ENCODE assay signal across 13 cellular contexts in genomic region chr13:22235285-22235949, GRCh38.
DNase-seq lines count a peak whose midpoint lies in the region; ATAC-seq and TF ChIP-seq lines count a peak whose summit lies in the region.
"Had no signal": no experiment of that assay in that cellular context is flagged by ENCODE, and none has a peak within 500 bp of the region (broad histone marks: within the 10 kb centered on the region; RNA-seq: fewer than 3 reads in every experiment).

No MANE protein-coding gene starts in this region.

- H3K4me3 ChIP-seq in BLaER1 (no peak overlapping the region), mesodermal cell (ENCODE audit: extremely low read depth, insufficient read depth, low read length, poor library complexity, severe bottlenecking) (no peak overlapping the region), OCI-LY7 (ENCODE audit: low read depth, low read length, poor library complexity, severe bottlenecking) (no peak overlapping the region)
- H3K4me3 ChIP-seq: SK-N-MC had no signal

- H3K4me2 ChIP-seq in BLaER1 (peak overlapping the region; percentile 50), OCI-LY7 (ENCODE audit: low read length) (no peak overlapping the region)

- no peaks in the 10 kb centered on the region for H3K27me3 ChIP-seq in BLaER1

- H4K20me1 ChIP-seq in BLaER1: no peaks in the 10 kb centered on the region
- no peaks in the 10 kb centered on the region for H4K20me1 ChIP-seq in OCI-LY7 (ENCODE audit: insufficient read depth, low read length)

- H2AFZ ChIP-seq in OCI-LY7 (ENCODE audit: low read length): no peak overlapping the region

- no peak for TF ChIP-seq CTCF in OCI-LY7 (conservative IDR thresholded peaks at IDR 0.05; ENCODE audit: low read length)

- POLR2A ChIA-PET in OCI-LY7 (lab: Charles Lee): interaction anchor here (0.7 kb wide), 1 partner anchor 742 kb away, joined by 3 read pairs; no protein-coding TSS in a partner anchor

- no peak for ATAC-seq in HG02763 (IDR thresholded peaks at IDR 0.05; ENCODE audit: unreplicated experiment)

- H3K9ac ChIP-seq in BLaER1: peak overlapping the region; percentile 2; the same call in 1 of the 2 replicates

- no peaks in the 10 kb centered on the region for H3K9me2 ChIP-seq in OCI-LY7 (ENCODE audit: insufficient read depth, low read length)

- intact Hi-C loops in OCI-LY7 (cut with micrococcal nuclease; ENCODE audit: unreplicated experiment): no loop called here

- WGBS in mesodermal cell (ENCODE audit: insufficient coverage in 2 of 2), 2 experiments: 10 to 33% methylated on average over 1 to 2 of the region's 2 CpGs

- no peaks in the 10 kb centered on the region for H3K79me2 ChIP-seq in OCI-LY7 (ENCODE audit: insufficient read depth, low read depth, low read length)

- 0 out of 2 replicates have a peak, but pooled peaks cover 2% of the 10 kb centered on the region for H3K9me3 ChIP-seq in BLaER1
- H3K9me3 ChIP-seq in mesodermal cell (ENCODE audit: control insufficient read depth, low read length): no peaks in the 10 kb centered on the region
- no peaks in the 10 kb centered on the region for H3K9me3 ChIP-seq in OCI-LY7 (ENCODE audit: low read length)
- H3K9me3 ChIP-seq: Caco-2 had no signal

- peaks cover 41% of the 10 kb centered on the region for H3K4me1 ChIP-seq in BLaER1
- peaks cover 5% of the 10 kb centered on the region for H3K4me1 ChIP-seq in mesodermal cell (ENCODE audit: control insufficient read depth, insufficient read depth, low read length, poor library complexity, severe bottlenecking)
- no peaks in the 10 kb centered on the region for H3K4me1 ChIP-seq in OCI-LY7 (ENCODE audit: insufficient read depth, low read length, poor library complexity, severe bottlenecking)
- H3K4me1 ChIP-seq: Caco-2 had no signal

- no TSS peak for BruUV-seq in OCI-LY7 (replicated peaks; lab: Mats Ljungman, UMichigan)

- H3K36me3 ChIP-seq in BLaER1: no peaks in the 10 kb centered on the region
- H3K36me3 ChIP-seq in mesodermal cell (ENCODE audit: control insufficient read depth, insufficient read depth, low read length): no peaks in the 10 kb centered on the region
- no peaks in the 10 kb centered on the region for H3K36me3 ChIP-seq in OCI-LY7 (ENCODE audit: insufficient read depth, low read length)

- DNase-seq in H4 (ENCODE audit: low spot score) (peak; percentile 65), SW480 (ENCODE audit: low spot score) (peak; percentile 85), mesenteric fat pad (ENCODE audit: low spot score) (no peak), COLO668 (lab: John Stamatoyannopoulos, UW; ENCODE audit: unreplicated experiment) (no peak), OCI-LY7 (ENCODE audit: low spot score) (no peak)
- DNase-seq: activated CD4-positive, alpha-beta T cell treated with anti-CD3 and anti-CD28 coated beads, Interleukin-2, amount 10 ng/mL, durations not matched to agents 7 days and 5 days; amygdala; Caco-2; NCI-H510A had no signal

- CTCF ChIA-PET in OCI-LY7 (lab: Charles Lee; ENCODE audit: unreplicated experiment): no interaction called here

- H3K27ac ChIP-seq in BLaER1 (peak overlapping the region; percentile 32; the same call in 1 of the 2 replicates), mesodermal cell (ENCODE audit: low read depth, low read length, severe bottlenecking) (peak overlapping the region; percentile 29), OCI-LY7 (ENCODE audit: low read depth, low read length, poor library complexity, severe bottlenecking) (no peak overlapping the region)
- H3K27ac ChIP-seq: SK-N-MC had no signal

Comparison
In these comparisons a context has a peak if more than half of its experiments do, and no peak if none do; other contexts are left out.
1. DNase-seq: peak in H4 (single experiment) and SW480 (single experiment); none in mesenteric fat pad (single experiment), COLO668 (single experiment) and OCI-LY7 (single experiment).